1 cellular context compared by ENCODE assay signal in the genomic region with DNA sequence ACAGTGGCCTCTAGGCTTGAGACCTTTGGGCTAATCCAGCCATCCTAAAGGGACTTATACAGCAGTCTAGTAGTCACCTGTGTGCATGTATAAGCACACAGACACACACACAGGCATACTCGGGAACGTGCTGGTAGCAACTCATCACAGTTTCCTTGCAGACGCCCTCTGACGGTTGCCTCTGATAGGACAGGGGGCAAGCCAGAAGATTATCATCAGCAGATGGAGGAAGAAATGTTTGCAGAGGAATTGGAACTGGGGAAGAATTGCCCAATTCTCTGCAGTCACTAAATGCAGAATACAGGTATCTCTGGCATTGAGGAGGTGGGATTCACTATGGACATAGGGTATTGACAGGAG.
TF ChIP-seq lines count a peak whose summit lies in the region.

No MANE protein-coding gene starts in this region.

TF ChIP-seq in H1, 55 proteins besides CTCF, POLR2A, EP300 and RAD21:
- TF ChIP-seq CEBPB (IDR thresholded peaks at IDR 0.05; ENCODE audit: low read depth, low read length) (peak; percentile 24; the same call in 1 of the 2 replicates), TAF1 (IDR thresholded peaks at IDR 0.05; ENCODE audit: low read depth, low read length) (no peak)
TF ChIP-seq in H1: peak in this region for 1.
